Comparison of ENCODE assay signal across 17 cellular contexts in the genomic region with DNA sequence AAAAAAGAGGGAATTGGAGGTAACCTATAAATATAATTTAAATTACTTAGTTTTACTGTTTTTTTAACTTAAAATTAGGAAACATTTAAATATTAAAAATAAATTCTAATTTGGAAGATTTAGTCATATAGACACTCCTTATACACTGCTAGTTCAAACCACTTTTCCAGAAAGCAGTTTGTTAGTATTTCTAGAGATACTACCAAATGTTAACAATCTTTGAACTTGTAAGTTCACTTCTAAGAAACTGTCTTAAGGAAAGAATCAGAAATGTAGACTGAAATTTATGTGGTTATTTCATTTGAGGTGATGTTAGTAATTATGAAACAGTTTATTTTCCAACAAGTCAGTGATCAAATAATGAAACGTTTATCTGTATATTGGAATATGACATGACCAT. TPM values are rescaled to one million over a fixed set of nuclear protein-coding genes. Genes with fewer than 3 reads are reported as not detected.
DNase-seq lines count a peak whose midpoint lies in the region; ATAC-seq, FAIRE-seq and TF ChIP-seq lines count a peak whose summit lies in the region.
"Had no signal": no experiment of that assay in that cellular context is flagged by ENCODE, and none has a peak within 500 bp of the region (broad histone marks: within the 10 kb centered on the region; RNA-seq: fewer than 3 reads in every experiment).

No MANE protein-coding gene starts in this region.

- no peak overlapping the region for H3K4me3 ChIP-seq in prostate gland
- H3K4me3 ChIP-seq: GM23248 had no signal

- peak overlapping the region; percentile 75 for H3K27ac Mint-ChIP-seq in activated T-cell treated with anti-CD3 and anti-CD28 coated beads, Interleukin-2, amount 50 U/mL, for 24 hours
- H3K27ac Mint-ChIP-seq in activated naive CD8-positive, alpha-beta T cell treated with anti-CD3 and anti-CD28 coated beads for 36 hours, result peak overlapping the region; percentile 55
- H3K27ac Mint-ChIP-seq: CD8-positive, alpha-beta T cell had no signal

- DNase-seq in activated T-cell treated with anti-CD3 and anti-CD28 coated beads, Interleukin-2, amount 50 U/mL, for 24 hours, result no peak
- DNase-seq in activated T-cell treated with anti-CD3 and anti-CD28 coated beads for 4 hours (no peak), H54 (ENCODE audit: insufficient read length, low spot score) (no peak), prostate gland (ENCODE audit: low spot score) (no peak)
- DNase-seq in activated naive CD8-positive, alpha-beta T cell treated with anti-CD3 and anti-CD28 coated beads for 36 hours, result no peak
- no peak for DNase-seq in stimulated activated naive CD8-positive, alpha-beta T cell treated with anti-CD3 and anti-CD28 coated beads, Interleukin-15, Interleukin-2, amounts not matched to agents 100 U/mL and 50 U/mL, for 24 hours
- DNase-seq: CD8-positive, alpha-beta T cell; COR-L47; DND-41; GF-D8; GM23248; H7 had no signal

- no peaks in the 10 kb centered on the region for H3K36me3 ChIP-seq in prostate gland

- H3K4me1 Mint-ChIP-seq in activated T-cell treated with anti-CD3 and anti-CD28 coated beads, Interleukin-2, amount 50 U/mL, for 24 hours (ENCODE audit: low read depth), result peaks cover 61% of the 10 kb centered on the region
- H3K4me1 Mint-ChIP-seq in activated naive CD8-positive, alpha-beta T cell treated with anti-CD3 and anti-CD28 coated beads for 36 hours, result peaks cover 54% of the 10 kb centered on the region

- FAIRE-seq in H54 (lab: Jason Lieb, UNC), result peak; percentile 11
- FAIRE-seq: D721Med had no signal

- H3K4me1 ChIP-seq in prostate gland (replicated peaks), result no peaks in the 10 kb centered on the region

- H3K27me3 ChIP-seq in prostate gland (replicated peaks; ENCODE audit: insufficient read depth), result no peaks in the 10 kb centered on the region

- no peaks in the 10 kb centered on the region for H3K27me3 Mint-ChIP-seq in activated T-cell treated with anti-CD3 and anti-CD28 coated beads, Interleukin-2, amount 50 U/mL, for 24 hours
- H3K27me3 Mint-ChIP-seq in activated naive CD8-positive, alpha-beta T cell treated with anti-CD3 and anti-CD28 coated beads for 36 hours, result no peaks in the 10 kb centered on the region

- intact Hi-C loops in prostate gland (cut with DNase I), result no loop called here

- TF ChIP-seq CTCF in prostate gland (IDR thresholded peaks at IDR 0.05), result no peak

- ATAC-seq in stimulated activated naive CD8-positive, alpha-beta T cell treated with anti-CD3 and anti-CD28 coated beads, Interleukin-15, Interleukin-2, amounts not matched to agents 100 U/mL and 50 U/mL, for 24 hours, result peak; percentile 81
- ATAC-seq in GM18502 (IDR thresholded peaks at IDR 0.05; ENCODE audit: poor library complexity, unreplicated experiment), result no peak
- ATAC-seq in GM19463 (IDR thresholded peaks at IDR 0.05; ENCODE audit: unreplicated experiment), result no peak
- ATAC-seq: CD8-positive, alpha-beta T cell had no signal

- 62% methylated on average over 1 of the region's 1 CpG for WGBS in prostate gland

- H3K27ac ChIP-seq in prostate gland, result no peak overlapping the region
- H3K27ac ChIP-seq: GM23248, HL-60 had no signal

- H3K36me3 Mint-ChIP-seq in activated T-cell treated with anti-CD3 and anti-CD28 coated beads, Interleukin-2, amount 50 U/mL, for 24 hours (ENCODE audit: low read depth), result peaks cover 51% of the 10 kb centered on the region
- peaks cover 56% of the 10 kb centered on the region for H3K36me3 Mint-ChIP-seq in activated naive CD8-positive, alpha-beta T cell treated with anti-CD3 and anti-CD28 coated beads for 36 hours

- no peaks in the 10 kb centered on the region for H3K9me3 ChIP-seq in prostate gland

- H3K9me3 Mint-ChIP-seq in activated T-cell treated with anti-CD3 and anti-CD28 coated beads, Interleukin-2, amount 50 U/mL, for 24 hours, result no peaks in the 10 kb centered on the region
- H3K9me3 Mint-ChIP-seq in activated naive CD8-positive, alpha-beta T cell treated with anti-CD3 and anti-CD28 coated beads for 36 hours, result peaks cover 12% of the 10 kb centered on the region
- H3K9me3 Mint-ChIP-seq: CD8-positive, alpha-beta T cell had no signal

- TF ChIP-seq POLR2A in H54 (IDR thresholded peaks at IDR 0.05; ENCODE audit: low read depth, low read length), result no peak
- TF ChIP-seq POLR2A in prostate gland (IDR thresholded peaks at IDR 0.05), result no peak

- no peak overlapping the region for H3K4me3 Mint-ChIP-seq in activated T-cell treated with anti-CD3 and anti-CD28 coated beads, Interleukin-2, amount 50 U/mL, for 24 hours
- no peak overlapping the region for H3K4me3 Mint-ChIP-seq in activated naive CD8-positive, alpha-beta T cell treated with anti-CD3 and anti-CD28 coated beads for 36 hours
- H3K4me3 Mint-ChIP-seq: CD14-positive monocyte; CD8-positive, alpha-beta T cell had no signal

RNA-seq across cellular contexts. Expression of gene CTDSPL2, which starts 22.7 kb away (rescaled TPM):
- 10 to 100 TPM; 79.9 to 85.4 TPM for total RNA-seq in activated naive CD8-positive, alpha-beta T cell treated with anti-CD3 and anti-CD28 coated beads for 36 hours
- 10 to 100 TPM; 32.5 to 67.5 TPM for total RNA-seq in prostate gland
